Comparison of ENCODE assay signal across 19 cellular contexts in genomic region chr3:123332124-123332641, GRCh38.
A peak's percentile ranks its signal among the peaks of the same experiment; 100 is the strongest.
DNase-seq lines count a peak whose midpoint lies in the region; ATAC-seq, FAIRE-seq and TF ChIP-seq lines count a peak whose summit lies in the region.
"Had no signal": no experiment of that assay in that cellular context is flagged by ENCODE, and none has a peak within 500 bp of the region (broad histone marks: within the 10 kb centered on the region; RNA-seq: fewer than 3 reads in every experiment).

No MANE protein-coding gene starts in this region.

- H3K18ac ChIP-seq in mesendoderm (ENCODE audit: low read length) = no peak overlapping the region

- H3K4me3 ChIP-seq in endothelial cell of umbilical vein (replicated peaks in 1 of 3; ENCODE audit: insufficient read depth in 1 of 3, low read depth in 1 of 3, low read length in 3 of 3) = no peak overlapping the region
- H3K4me3 ChIP-seq in mesendoderm (ENCODE audit: low read length) = no peak overlapping the region
- no peak overlapping the region for H3K4me3 ChIP-seq in transverse colon
- H3K4me3 ChIP-seq: GM23338, upper lobe of left lung had no signal

- TF ChIP-seq POLR2A in endothelial cell of umbilical vein (IDR thresholded peaks at IDR 0.05; ENCODE audit: low read depth, low read length) (no peak), transverse colon (IDR thresholded peaks at IDR 0.05) (no peak)

- POLR2A ChIA-PET in endothelial cell of umbilical vein (lab: Charles Lee) (no interaction called here), GM10248 (lab: Yijun Ruan, JAX) (interaction anchor here (0.7 kb wide), 1 partner anchor 161 kb away, joined by 3 read pairs; no protein-coding TSS in a partner anchor)

- WGBS in mesendoderm (ENCODE audit: extremely low coverage, insufficient coverage, low lambda C conversion rate) = no CpG with 5 or more reads among the region's 15 CpGs
- 80% methylated on average over 15 of the region's 15 CpGs; no CpG with 5 or more reads in 1 of the 2 donors for WGBS in transverse colon (ENCODE audit: low coverage in 1 of 2), 2 donors

- intact Hi-C loops in endothelial cell of umbilical vein (cut with micrococcal nuclease) = no loop called here
- intact Hi-C loops in transverse colon (cut with DNase I; ENCODE audit: low total_unique reads) = loop anchor here (5.0 kb wide), 1 partner anchor 115 kb away; the partner anchor contains the start of gene ADCY5

- H3K9me1 ChIP-seq in endothelial cell of umbilical vein (replicated peaks; ENCODE audit: control insufficient read depth, extremely low read depth, insufficient read depth, low read length) = no peaks in the 10 kb centered on the region

- H3K27me3 ChIP-seq in endothelial cell of umbilical vein (ENCODE audit: control insufficient read depth in 2 of 2, insufficient read depth in 2 of 2, low read length in 2 of 2) = no peaks in the 10 kb centered on the region
- H3K27me3 ChIP-seq in mesendoderm (ENCODE audit: insufficient read depth, low read length, poor library complexity) = no peaks in the 10 kb centered on the region
- H3K27me3 ChIP-seq in transverse colon = no peaks in the 10 kb centered on the region
- H3K27me3 ChIP-seq: upper lobe of left lung had no signal

- H2BK5ac ChIP-seq in mesendoderm (ENCODE audit: low read length) = no peak overlapping the region

- dilution Hi-C loops in endothelial cell of umbilical vein (cut with MboI; ENCODE audit: extremely low pct_ligation_motif_present, low sequenced_read_pairs) = no loop called here

- H2BK15ac ChIP-seq in mesendoderm (replicated peaks; ENCODE audit: low read depth) = no peak overlapping the region

- H3K56ac ChIP-seq in mesendoderm (ENCODE audit: low read length) = no peak overlapping the region

- H3K79me2 ChIP-seq in endothelial cell of umbilical vein (ENCODE audit: control insufficient read depth, insufficient read depth, low read length) = no peaks in the 10 kb centered on the region
- H3K79me2 ChIP-seq in mesendoderm (ENCODE audit: control insufficient read depth, insufficient read depth, low read length) = no peaks in the 10 kb centered on the region

- H4K8ac ChIP-seq in mesendoderm (ENCODE audit: low read depth, low read length) = no peak overlapping the region

- H3K4me2 ChIP-seq in endothelial cell of umbilical vein (ENCODE audit: insufficient read depth, low read length) = no peak overlapping the region
- H3K4me2 ChIP-seq in mesendoderm (ENCODE audit: low read length) = no peak overlapping the region
- H3K4me2 ChIP-seq: GM23338 had no signal

- DNase-seq in MV-4-11 (lab: John Stamatoyannopoulos, UW) = peak; percentile 6
- DNase-seq in endothelial cell of umbilical vein (ENCODE audit: low read depth, low spot score) = no peak
- peak; percentile 67 for DNase-seq in mesendoderm
- DNase-seq in transverse colon = no peak
- DNase-seq in NCI-H1930 (lab: John Stamatoyannopoulos, UW) = no peak
- no peak for DNase-seq in GM10248 (ENCODE audit: extremely low spot score)
- DNase-seq: activated CD4-positive, alpha-beta T cell treated with anti-CD3 and anti-CD28 coated beads, Interleukin-2, amount 10 ng/mL, durations not matched to agents 24 days and 14 days; activated effector memory CD4-positive, alpha-beta T cell treated with Interleukin-2 at 50 U/mL for 16 hours; DMS79; midbrain; NCI-H1105 treated with DMSO at 0.1 percent for 48 hours; NCI-H2107; stimulated activated CD4-positive, alpha-beta T cell treated with anti-CD3 and anti-CD28 coated beads, Interleukin-1b, Interleukin-23, amount 100 ng/mL, for 48 hours; stimulated activated naive CD4-positive, alpha-beta T cell; T-helper 1 cell had no signal

- H2BK120ac ChIP-seq in mesendoderm (ENCODE audit: low read depth, low read length) = no peak overlapping the region

- H3K4ac ChIP-seq in mesendoderm (ENCODE audit: low read depth, low read length) = no peak overlapping the region

- no peaks in the 10 kb centered on the region for H3K4me1 ChIP-seq in endothelial cell of umbilical vein (ENCODE audit: control insufficient read depth, extremely low read depth, insufficient read depth, low read length)
- no peaks in the 10 kb centered on the region for H3K4me1 ChIP-seq in mesendoderm (ENCODE audit: control insufficient read depth, low read depth, low read length)
- peaks cover 0 to 15% (median 6%) of the 10 kb centered on the region in 4 donors for H3K4me1 ChIP-seq in transverse colon
- H3K4me1 ChIP-seq: upper lobe of left lung had no signal

- H3K9ac ChIP-seq in endothelial cell of umbilical vein (replicated peaks; ENCODE audit: extremely low read depth, insufficient read depth, low read length) (no peak overlapping the region), mesendoderm (ENCODE audit: low read length) (no peak overlapping the region)

- no peaks in the 10 kb centered on the region for H4K20me1 ChIP-seq in endothelial cell of umbilical vein (replicated peaks; ENCODE audit: control insufficient read depth, extremely low read depth, insufficient read depth, low read length)

- no peak overlapping the region for H2AK5ac ChIP-seq in mesendoderm (ENCODE audit: low read length)

- no peak overlapping the region for H3K23ac ChIP-seq in mesendoderm (ENCODE audit: low read length)

- BruUV-seq in endothelial cell of umbilical vein (replicated peaks; lab: Mats Ljungman, UMichigan) = no TSS peak

- in situ Hi-C loops in transverse colon (cut with MboI; ENCODE audit: low pct_ligation_motif_present in 1 of 4, low pct_unique_long_range_greater_than_20kb in 1 of 4, low sequenced_read_pairs in 3 of 4) = loop anchor here in 2 of 4 donors (10.0 to 25.0 kb wide), 2 partner anchors 153 to 155 kb away; no protein-coding TSS in a partner anchor

- ATAC-seq in HG03039 (IDR thresholded peaks at IDR 0.05; ENCODE audit: unreplicated experiment) = no peak
- ATAC-seq: GM23338 had no signal

- H3K9me3 ChIP-seq in endothelial cell of umbilical vein (replicated peaks; ENCODE audit: control insufficient read depth, insufficient read depth, low read length) (no peaks in the 10 kb centered on the region), transverse colon (no peaks in the 10 kb centered on the region)
- H3K9me3 ChIP-seq: upper lobe of left lung had no signal

- no peak for TF ChIP-seq CTCF in endothelial cell of umbilical vein (IDR thresholded peaks at IDR 0.05; ENCODE audit: extremely low read depth in 1 of 2, insufficient read depth in 1 of 2, low read depth in 1 of 2, low read length in 2 of 2)
- no peak for TF ChIP-seq CTCF in transverse colon (IDR thresholded peaks at IDR 0.05)
- no peak for TF ChIP-seq CTCF in GM10248 (IDR thresholded peaks at IDR 0.05; ENCODE audit: control extremely low read depth, extremely low read depth, low read depth, missing control alignments)

- H3K27ac ChIP-seq in endothelial cell of umbilical vein (ENCODE audit: insufficient read depth, low read depth, low read length) (no peak overlapping the region), mesendoderm (ENCODE audit: low read depth, low read length) (no peak overlapping the region), transverse colon (peak overlapping the region; percentile 42 to 80 (median 68))

- H2AFZ ChIP-seq in endothelial cell of umbilical vein (ENCODE audit: low read depth, low read length) = no peak overlapping the region
- H2AFZ ChIP-seq: GM23338 had no signal

- no peaks in the 10 kb centered on the region for H3K79me1 ChIP-seq in mesendoderm (ENCODE audit: low read length)

- CTCF ChIA-PET in endothelial cell of umbilical vein (lab: Charles Lee) = interaction anchor here (2.0 to 12.7 kb wide), 3 partner anchors 158 to 230 kb away, joined by 5 to 151 read pairs (median 121); no protein-coding TSS in a partner anchor
- CTCF ChIA-PET in GM10248 (lab: Yijun Ruan, JAX) = interaction anchor here (1.0 to 6.1 kb wide), 9 partner anchors 9 to 228 kb away, joined by 3 to 74 read pairs (median 5); no protein-coding TSS in a partner anchor

- no peak for TF ChIP-seq EP300 in transverse colon (IDR thresholded peaks at IDR 0.05; ENCODE audit: low read depth)

- H4K5ac ChIP-seq in mesendoderm (ENCODE audit: low read length) = no peak overlapping the region

- H3K36me3 ChIP-seq in endothelial cell of umbilical vein (ENCODE audit: control insufficient read depth in 2 of 2, extremely low read depth in 1 of 2, insufficient read depth in 2 of 2, low read length in 2 of 2) (no peaks in the 10 kb centered on the region), mesendoderm (ENCODE audit: control insufficient read depth, insufficient read depth, low read length) (no peaks in the 10 kb centered on the region), transverse colon (no peaks in the 10 kb centered on the region)
- H3K36me3 ChIP-seq: upper lobe of left lung had no signal

- FAIRE-seq in endothelial cell of umbilical vein (lab: Jason Lieb, UNC) = no peak
- FAIRE-seq: frontal cortex had no signal

TF ChIP-seq in endothelial cell of umbilical vein, 7 proteins besides CTCF, POLR2A, EP300 and RAD21:
- peak; percentile 30 for TF ChIP-seq GATA2 (IDR thresholded peaks at IDR 0.05; ENCODE audit: insufficient read depth, insufficient read length, low read depth, low read length)
- TF ChIP-seq FOS (IDR thresholded peaks at IDR 0.05; ENCODE audit: borderline replicate concordance, insufficient read depth, low read length) = no peak
- no peak for TF ChIP-seq JUN (IDR thresholded peaks at IDR 0.05; ENCODE audit: borderline replicate concordance, insufficient read depth, insufficient read length, low read depth)

Comparison
In these comparisons a context has a peak if more than half of its experiments do, and no peak if none do; other contexts are left out.
1. DNase-seq: peak in MV-4-11 (single experiment) and mesendoderm (single experiment); none in endothelial cell of umbilical vein (single experiment), transverse colon (single experiment), NCI-H1930 (0 of 2) and GM10248 (single experiment).
2. H3K27ac ChIP-seq: peak in transverse colon (4 of 4); none in endothelial cell of umbilical vein (single experiment) and mesendoderm (single experiment).